8 cellular contexts compared by ENCODE assay signal in genomic region chr6:114747995-114748625, GRCh38.
DNase-seq lines count a peak whose midpoint lies in the region; ATAC-seq, FAIRE-seq and TF ChIP-seq lines count a peak whose summit lies in the region.

No MANE protein-coding gene starts in this region.

- H4K20me1 ChIP-seq in PC-3 (ENCODE audit: low read length) = no peaks in the 10 kb centered on the region

- H3K36me3 ChIP-seq in PC-3 (ENCODE audit: low read depth, low read length) = no peaks in the 10 kb centered on the region

- no peak overlapping the region for H3K9ac ChIP-seq in PC-3 (ENCODE audit: low read length)

- H3K4me3 ChIP-seq in PC-3 (ENCODE audit: low read length) = no peak overlapping the region

- DNase-seq in activated T-cell treated with anti-CD3 and anti-CD28 coated beads for 24 hours (ENCODE audit: low read depth) = peak; percentile 2
- no peak for DNase-seq in activated T-cell treated with anti-CD3 and anti-CD28 coated beads, Interleukin-2, amount 50 U/mL, for 1 hour
- peak; percentile 53 for DNase-seq in PC-3
- DNase-seq in nephron progenitor cell = peak; percentile 66

- H3F3A ChIP-seq in PC-3 (ENCODE audit: low read length, unreplicated experiment) = no peaks in the 10 kb centered on the region

- H3K4me3 Mint-ChIP-seq in nephron progenitor cell = no peak overlapping the region

- no peak overlapping the region for H3K4me2 ChIP-seq in PC-3 (ENCODE audit: low read length)

- H3K27ac ChIP-seq in PC-3 (ENCODE audit: low read length) = no peak overlapping the region

- no peaks in the 10 kb centered on the region for H3K27me3 Mint-ChIP-seq in nephron progenitor cell (ENCODE audit: low read depth, poor library complexity)

- no peaks in the 10 kb centered on the region for H3K9me3 ChIP-seq in PC-3 (ENCODE audit: low read length)

- no peaks in the 10 kb centered on the region for H3K4me1 Mint-ChIP-seq in nephron progenitor cell

- H3K36me3 Mint-ChIP-seq in nephron progenitor cell (ENCODE audit: low read depth) = no peaks in the 10 kb centered on the region

- no peaks in the 10 kb centered on the region for H3K27me3 ChIP-seq in PC-3 (ENCODE audit: low read length)

- no peak overlapping the region for H3K27ac Mint-ChIP-seq in nephron progenitor cell

- H3K9me3 Mint-ChIP-seq in nephron progenitor cell = no peaks in the 10 kb centered on the region

- ATAC-seq in HG03342 (IDR thresholded peaks at IDR 0.05; ENCODE audit: unreplicated experiment) = peak; percentile 72
- ATAC-seq in PC-3 = 0 out of 2 replicates have a peak, but pooled peaks have one; percentile 40
- no peak for ATAC-seq in HG03108 (IDR thresholded peaks at IDR 0.05; ENCODE audit: unreplicated experiment)
- ATAC-seq in GM21528 (IDR thresholded peaks at IDR 0.05; ENCODE audit: low FRiP score, unreplicated experiment) = no peak

- intact Hi-C loops in PC-3 (cut with micrococcal nuclease) = loop anchor here (1.0 to 10.0 kb wide), 3 partner anchors 403 to 1148 kb away; partner anchors contain the start of gene HS3ST5

- no peaks in the 10 kb centered on the region for H3K4me1 ChIP-seq in PC-3 (ENCODE audit: insufficient read depth, low read length)

- no peak overlapping the region for H2AFZ ChIP-seq in PC-3 (ENCODE audit: low read length)

- peak; percentile 83 for FAIRE-seq in endometrium (lab: Jason Lieb, UNC)

- CTCF ChIA-PET in PC-3 (lab: Charles Lee) = interaction anchor here (0.6 kb wide), 1 partner anchor 797 kb away, joined by 4 read pairs; no protein-coding TSS in a partner anchor

- POLR2A ChIA-PET in PC-3 (lab: Charles Lee; ENCODE audit: unreplicated experiment) = no interaction called here

- no peaks in the 10 kb centered on the region for H3K79me2 ChIP-seq in PC-3 (ENCODE audit: low read length)

- H3K9me2 ChIP-seq in PC-3 (replicated peaks; ENCODE audit: low read length) = no peaks in the 10 kb centered on the region

- TF ChIP-seq CTCF in PC-3 (conservative IDR thresholded peaks at IDR 0.05; ENCODE audit: low read depth, low read length) = peak; percentile 79
- peak; percentile 82 for TF ChIP-seq CTCF in nephron progenitor cell (IDR thresholded peaks at IDR 0.05)

- no TSS peak for BruUV-seq in PC-3 (replicated peaks; lab: Mats Ljungman, UMichigan)

Comparison
In these comparisons a context has a peak if more than half of its experiments do, and no peak if none do; other contexts are left out.
1. ATAC-seq: peak in HG03342 (single experiment) and PC-3 (single experiment); none in HG03108 (single experiment) and GM21528 (single experiment).